8 cellular contexts compared by ENCODE assay signal in the genomic region with DNA sequence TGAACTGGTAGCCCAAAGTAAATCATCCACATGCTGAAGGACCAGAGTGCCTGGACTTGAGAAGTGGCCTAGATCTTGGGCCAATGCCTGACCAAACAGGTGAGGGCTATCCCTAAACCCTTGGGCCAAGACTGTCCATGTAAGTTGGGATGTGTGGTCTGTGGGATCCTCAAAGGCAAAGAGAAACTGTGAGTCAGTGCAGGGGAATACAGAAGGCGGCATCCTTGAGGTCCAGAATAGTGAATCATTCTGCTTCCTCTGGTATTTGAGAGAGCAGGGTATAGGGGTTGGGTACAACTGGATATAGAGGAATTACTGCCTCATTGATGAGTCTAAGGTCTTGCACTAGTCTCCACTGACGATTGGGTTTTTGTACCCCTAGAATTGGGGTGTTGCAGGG.
DNase-seq lines count a peak whose midpoint lies in the region; FAIRE-seq and TF ChIP-seq lines count a peak whose summit lies in the region.
"Not testable (repeated sequence)": the region's sequence is repeated elsewhere in the genome, so short reads cannot be mapped to it uniquely, and the experiment has no call there.

No MANE protein-coding gene starts in this region.

- not testable (repeated sequence) for H3K36me3 ChIP-seq in bronchial epithelial cell (ENCODE audit: control insufficient read depth, insufficient read depth, low read length)
- peaks cover 23% of the 10 kb centered on the region for H3K36me3 ChIP-seq in mesodermal cell (ENCODE audit: control insufficient read depth, insufficient read depth, low read length)

- H3K9me3 Mint-ChIP-seq in activated T-cell treated with anti-CD3 and anti-CD28 coated beads, Interleukin-2, amount 50 U/mL, for 24 hours: not testable (repeated sequence)

- WGBS in mesodermal cell (ENCODE audit: insufficient coverage in 2 of 2), 2 experiments: 50 to 80% methylated on average over 1 of the region's 2 CpGs

- not testable (repeated sequence) for H3K4me3 ChIP-seq in AG04450 (ENCODE audit: low read depth, low read length); bronchial epithelial cell (ENCODE audit: low read depth, low read length); mesodermal cell (ENCODE audit: extremely low read depth, insufficient read depth, low read length, poor library complexity, severe bottlenecking)

- TF ChIP-seq CTCF in AG04450 (IDR thresholded peaks at IDR 0.05; ENCODE audit: low read depth, low read length); bronchial epithelial cell (IDR thresholded peaks at IDR 0.05; ENCODE audit: insufficient read depth, low read length, severe bottlenecking): not testable (repeated sequence)

- not testable (repeated sequence) for H3K9me3 ChIP-seq in AG04450 (ENCODE audit: control insufficient read depth, insufficient read depth, low read length); mesodermal cell (ENCODE audit: control insufficient read depth, low read length)

- H3K27me3 ChIP-seq in AG04450 (ENCODE audit: control insufficient read depth, insufficient read depth, low read length); bronchial epithelial cell (ENCODE audit: control insufficient read depth, insufficient read depth, low read length): not testable (repeated sequence)

- H3K27ac ChIP-seq in AG04450 (ENCODE audit: low read depth, low read length) (peak overlapping the region; percentile 85), mesodermal cell (ENCODE audit: low read depth, low read length, severe bottlenecking) (peak overlapping the region; percentile 33)

- peak; percentile 88 for FAIRE-seq in H54 (lab: Jason Lieb, UNC)
- not testable (repeated sequence) for FAIRE-seq in bronchial epithelial cell (lab: Jason Lieb, UNC)

- TF ChIP-seq POLR2A in H54 (IDR thresholded peaks at IDR 0.05; ENCODE audit: low read depth, low read length): not testable (repeated sequence)

- peaks cover 40% of the 10 kb centered on the region for H3K36me3 Mint-ChIP-seq in activated T-cell treated with anti-CD3 and anti-CD28 coated beads, Interleukin-2, amount 50 U/mL, for 24 hours (ENCODE audit: low read depth)

- POLR2A ChIA-PET in AG04450 (lab: Yijun Ruan, JAX): not testable (repeated sequence)

- peak overlapping the region; percentile 69 for H3K27ac Mint-ChIP-seq in activated T-cell treated with anti-CD3 and anti-CD28 coated beads, Interleukin-2, amount 50 U/mL, for 24 hours

- not testable (repeated sequence) for H3K27me3 Mint-ChIP-seq in activated T-cell treated with anti-CD3 and anti-CD28 coated beads, Interleukin-2, amount 50 U/mL, for 24 hours

- H3K4me1 ChIP-seq in mesodermal cell (ENCODE audit: control insufficient read depth, insufficient read depth, low read length, poor library complexity, severe bottlenecking): peaks cover 11% of the 10 kb centered on the region

- CTCF ChIA-PET in AG04450 (lab: Charles Lee): not testable (repeated sequence)

- peaks cover 77% of the 10 kb centered on the region for H3K4me1 Mint-ChIP-seq in activated T-cell treated with anti-CD3 and anti-CD28 coated beads, Interleukin-2, amount 50 U/mL, for 24 hours (ENCODE audit: low read depth)

- DNase-seq in AG04450 (ENCODE audit: low read depth, low spot score) (peak; percentile 38), H54 (ENCODE audit: insufficient read length, low spot score) (peak; percentile 38), NCI-H226 (peak; percentile 85), bronchial epithelial cell (ENCODE audit: low read depth) (peak; percentile 89), fibroblast of peridontal ligament (ENCODE audit: extremely low read depth) (peak; percentile 70), stromal cell of bone marrow (ENCODE audit: low read depth) (peak; percentile 36)
- DNase-seq in activated T-cell treated with anti-CD3 and anti-CD28 coated beads, Interleukin-2, amount 50 U/mL, for 24 hours: not testable (repeated sequence)

- H3K4me3 Mint-ChIP-seq in activated T-cell treated with anti-CD3 and anti-CD28 coated beads, Interleukin-2, amount 50 U/mL, for 24 hours: not testable (repeated sequence)
